ENCODE assay signal across 8 cellular contexts in the genomic region with DNA sequence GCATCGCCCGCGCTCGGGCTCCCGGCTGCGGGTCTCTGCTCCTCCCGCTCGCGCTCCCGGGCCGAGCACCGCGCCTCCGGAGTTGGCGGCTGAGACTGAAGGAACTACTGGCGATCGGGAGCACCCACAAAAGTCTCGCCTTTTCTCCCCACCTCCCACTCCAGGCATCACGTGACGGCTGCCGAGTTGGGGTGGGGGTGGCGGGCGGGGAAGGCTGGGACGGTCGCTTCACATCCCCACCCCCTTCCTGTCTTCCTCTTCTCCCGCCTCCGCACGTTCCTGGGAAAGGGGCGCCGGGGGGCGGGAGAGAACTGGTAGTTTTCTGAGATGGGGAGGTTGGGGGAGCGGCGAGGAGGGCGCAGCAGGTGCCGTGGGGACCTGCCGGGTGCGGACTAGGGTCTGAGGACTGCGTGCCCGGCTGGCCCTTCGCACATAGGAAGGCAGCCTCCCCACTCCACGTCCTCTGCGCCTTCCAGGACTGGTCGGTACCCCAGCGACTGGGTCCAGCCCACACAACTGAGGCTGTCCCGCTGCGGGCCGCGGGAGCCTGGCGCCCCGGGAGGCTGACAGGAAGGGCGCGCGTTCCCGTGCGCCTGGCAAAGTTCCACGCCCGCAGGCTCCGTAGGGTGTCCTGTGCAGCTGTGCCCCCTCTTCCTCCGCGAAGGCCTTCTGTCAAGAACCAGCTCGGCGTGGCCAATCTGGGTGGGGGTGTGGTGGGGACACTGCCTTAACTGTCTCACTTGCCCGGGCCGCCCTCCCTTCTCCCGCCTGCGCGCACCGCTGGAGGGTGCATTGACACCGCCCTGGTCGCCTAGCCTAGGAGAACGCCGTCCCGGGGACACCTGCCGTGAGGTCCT. TPM values are rescaled to one million over a fixed set of nuclear protein-coding genes. Genes with fewer than 3 reads are reported as not detected.
DNase-seq lines count a peak whose midpoint lies in the region; ATAC-seq and TF ChIP-seq lines count a peak whose summit lies in the region.

A gene with protein sequence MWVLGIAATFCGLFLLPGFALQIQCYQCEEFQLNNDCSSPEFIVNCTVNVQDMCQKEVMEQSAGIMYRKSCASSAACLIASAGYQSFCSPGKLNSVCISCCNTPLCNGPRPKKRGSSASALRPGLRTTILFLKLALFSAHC (minus strand): TSS at position 102 of the 857 bp plus-strand sequence. CDS start 273 bp downstream, outside the sequence.

- no peak within 1 kb of the TSS for H3K27ac ChIP-seq in ectodermal cell (ENCODE audit: insufficient read depth, low read depth, low read length, poor library complexity, severe bottlenecking)
- peak within 1 kb of the TSS; percentile 36 for H3K27ac ChIP-seq in mesodermal cell (ENCODE audit: low read depth, low read length, severe bottlenecking)
- no peak within 1 kb of the TSS for H3K27ac ChIP-seq in vagina

- H3K4me1 ChIP-seq in ectodermal cell (ENCODE audit: control insufficient read depth, insufficient read depth, low read length) = peaks cover 12% of the 10 kb centered on the region
- peaks cover 9% of the 10 kb centered on the region for H3K4me1 ChIP-seq in mesodermal cell (ENCODE audit: control insufficient read depth, insufficient read depth, low read length, poor library complexity, severe bottlenecking)
- peaks cover 32% of the 10 kb centered on the region for H3K4me1 ChIP-seq in vagina

- no peak for TF ChIP-seq POLR2A in vagina (IDR thresholded peaks at IDR 0.05)

- H3K27me3 ChIP-seq in ectodermal cell (ENCODE audit: control insufficient read depth, insufficient read depth, low read length, poor library complexity, severe bottlenecking) (peaks cover 58% of the 10 kb centered on the region), vagina (no peaks in the 10 kb centered on the region)

- 1% methylated on average over 71 to 73 of the region's 74 CpGs for WGBS in ectodermal cell, 2 experiments
- WGBS in mesodermal cell (ENCODE audit: insufficient coverage in 2 of 2), 2 experiments = 1% methylated on average over 37 to 40 of the region's 74 CpGs

- DNase-seq in Ammon's horn (ENCODE audit: low spot score) = peak; percentile 47
- DNase-seq in NCI-H2029 (lab: John Stamatoyannopoulos, UW) = peak; percentile 29
- no peak for DNase-seq in vagina (ENCODE audit: extremely low spot score in 2 of 2)
- DNase-seq in activated CD4-positive, CD25-positive, alpha-beta regulatory T cell (lab: John Stamatoyannopoulos, UW) = no peak

- H3K36me3 ChIP-seq in ectodermal cell (ENCODE audit: control insufficient read depth, insufficient read depth, low read length) = no peaks in the 10 kb centered on the region
- no peaks in the 10 kb centered on the region for H3K36me3 ChIP-seq in mesodermal cell (ENCODE audit: control insufficient read depth, insufficient read depth, low read length)
- H3K36me3 ChIP-seq in vagina = no peaks in the 10 kb centered on the region

- TF ChIP-seq CTCF in vagina (IDR thresholded peaks at IDR 0.05) = no peak

- no peak for ATAC-seq in HG03354 (IDR thresholded peaks at IDR 0.05; ENCODE audit: poor library complexity, severe bottlenecking, unreplicated experiment)
- no peak for ATAC-seq in GM21576 (IDR thresholded peaks at IDR 0.05; ENCODE audit: unreplicated experiment)

- H3K4me3 ChIP-seq in ectodermal cell (ENCODE audit: insufficient read depth, low read depth, low read length) = peak within 1 kb of the TSS; percentile 54
- H3K4me3 ChIP-seq in mesodermal cell (ENCODE audit: extremely low read depth, insufficient read depth, low read length, poor library complexity, severe bottlenecking) = peak within 1 kb of the TSS; percentile 43
- peak within 1 kb of the TSS; percentile 43 to 50 for H3K4me3 ChIP-seq in vagina

- intact Hi-C loops in vagina (cut with DNase I) = no loop called here

- no peaks in the 10 kb centered on the region for H3K9me3 ChIP-seq in ectodermal cell (ENCODE audit: control insufficient read depth, low read length)
- H3K9me3 ChIP-seq in mesodermal cell (ENCODE audit: control insufficient read depth, low read length) = no peaks in the 10 kb centered on the region
- H3K9me3 ChIP-seq in vagina = no peaks in the 10 kb centered on the region

RNA-seq across cellular contexts. Expression of the gene that starts here (rescaled TPM):
- 11.7 TPM for polyA plus RNA-seq in ectodermal cell (2013, experiment 1 of 4)
- polyA plus RNA-seq in ectodermal cell (2013, experiment 2 of 4) = 12.0 TPM
- polyA plus RNA-seq in ectodermal cell (2013, experiment 3 of 4) = 11.1 TPM
- 17.8 TPM for polyA plus RNA-seq in ectodermal cell (2013, experiment 4 of 4)
- 18.6 TPM for polyA plus RNA-seq in mesodermal cell (2013, experiment 1 of 2)
- 11.6 TPM for polyA plus RNA-seq in mesodermal cell (2013, experiment 2 of 2)
- not detected for total RNA-seq in vagina

Comparison
In these comparisons a context has a peak if more than half of its experiments do, and no peak if none do; other contexts are left out.
1. DNase-seq: peak in Ammon's horn (single experiment) and NCI-H2029 (single experiment); none in vagina (0 of 2) and activated CD4-positive, CD25-positive, alpha-beta regulatory T cell (0 of 4).
2. Peak in every context shown above with its lines, with median percentiles within 50 percentile points of each other: H3K4me3 ChIP-seq.